Comparison of ENCODE assay signal across 24 cellular contexts in genomic region chr7:92230547-92230946, GRCh38. TPM values are rescaled to one million over a fixed set of nuclear protein-coding genes. Genes with fewer than 3 reads are reported as not detected.
"Had no signal": no experiment of that assay in that cellular context is flagged by ENCODE, and none has a peak within 500 bp of the region (broad histone marks: within the 10 kb centered on the region; RNA-seq: fewer than 3 reads in every experiment).

No MANE protein-coding gene starts in this region.

- H3K4me1 ChIP-seq: gastrocnemius medialis, heart right ventricle, neural progenitor cell, stomach, transverse colon had no signal

- H3K36me3 ChIP-seq: ovary had no signal

- H3K27ac Mint-ChIP-seq: natural killer cell, neural progenitor cell had no signal

- H3K4me3 ChIP-seq: gastrocnemius medialis, heart right ventricle, mucosa of descending colon, neural progenitor cell, ovary, stomach, thoracic aorta, transverse colon had no signal

- FAIRE-seq: endometrium, islet of Langerhans, small intestine had no signal

- H3K27ac ChIP-seq: gastrocnemius medialis, heart right ventricle, neural progenitor cell, ovary, stomach, thoracic aorta, transverse colon had no signal

- H3K4me3 Mint-ChIP-seq: natural killer cell, neural progenitor cell had no signal

- H3K4me1 Mint-ChIP-seq: natural killer cell, neural progenitor cell had no signal

- H3K9me3 ChIP-seq: gastrocnemius medialis, mucosa of descending colon, stomach, thoracic aorta, transverse colon had no signal

- DNase-seq: effector memory CD4-positive, alpha-beta T cell; gastrocnemius medialis; heart right ventricle; hypothalamus; kidney glomerular epithelial cell; mucosa of descending colon; natural killer cell; nucleus accumbens; ovary; right cardiac atrium; small intestine; stimulated activated CD4-positive, alpha-beta T cell treated with anti-CD3 and anti-CD28 coated beads, Interleukin-12 subunit alpha, Interleukin-12 subunit beta, amount 100 ng/mL, for 4 hours; stimulated activated naive CD4-positive, alpha-beta T cell; stomach; substantia nigra; transverse colon had no signal

- ATAC-seq: esophagus mucosa, gastrocnemius medialis, heart right ventricle, mucosa of descending colon, natural killer cell, right cardiac atrium had no signal

- H3K9me3 Mint-ChIP-seq: natural killer cell, neural progenitor cell had no signal

RNA-seq across cellular contexts. Expression of gene LRRD1, which starts 51.6 kb away (rescaled TPM):
- total RNA-seq: esophagus mucosa, gastrocnemius medialis, liver, mesenteric fat pad, natural killer cell, transverse colon, ureter had no signal
